ENCODE assay signal across 15 cellular contexts in genomic region chr11:69249641-69250502, GRCh38. TPM values are rescaled to one million over a fixed set of nuclear protein-coding genes. Genes with fewer than 3 reads are reported as not detected.
DNase-seq lines count a peak whose midpoint lies in the region; FAIRE-seq and TF ChIP-seq lines count a peak whose summit lies in the region.
"Had no signal": no experiment of that assay in that cellular context is flagged by ENCODE, and none has a peak within 500 bp of the region (broad histone marks: within the 10 kb centered on the region; RNA-seq: fewer than 3 reads in every experiment).

No MANE protein-coding gene starts in this region.

- no peak overlapping the region for H2BK20ac ChIP-seq in H1 (ENCODE audit: low read length)

- H4K91ac ChIP-seq in H1 (replicated peaks; ENCODE audit: insufficient read length, low read length): peak overlapping the region; percentile 75
- H4K91ac ChIP-seq in mesenchymal stem cell (ENCODE audit: low read length): no peak overlapping the region

- H3K36me3 ChIP-seq in H1 (ENCODE audit: control insufficient read depth in 2 of 4, insufficient read depth in 4 of 4, low read length in 3 of 4): no peaks in the 10 kb centered on the region
- H3K36me3 ChIP-seq in mesenchymal stem cell (ENCODE audit: control insufficient read depth in 1 of 2, insufficient read depth in 2 of 2, low read depth in 1 of 2, low read length in 2 of 2): no peaks in the 10 kb centered on the region
- H3K36me3 ChIP-seq: colonic mucosa, gastroesophageal sphincter, tibial nerve had no signal

- H3K9ac ChIP-seq in H1 (replicated peaks in 1 of 4; ENCODE audit: extremely low read depth in 1 of 4, low read depth in 3 of 4, low read length in 3 of 4) (no peak overlapping the region; a peak in 1 of 7 replicates), mesenchymal stem cell (ENCODE audit: low read length) (no peak overlapping the region)

- H2BK15ac ChIP-seq in H1 (ENCODE audit: low read length): 0 out of 2 replicates have a peak overlapping the region, but pooled peaks have one; percentile 55
- no peak overlapping the region for H2BK15ac ChIP-seq in mesenchymal stem cell (ENCODE audit: low read depth, poor library complexity, severe bottlenecking)

- FAIRE-seq in H1 (lab: Jason Lieb, UNC): peak; percentile 58
- FAIRE-seq: GM18507, HTR-8/SVneo had no signal

- H3K56ac ChIP-seq in H1 (replicated peaks; ENCODE audit: insufficient read length, low read depth, low read length): no peak overlapping the region

- 41% methylated on average over 28 of the region's 28 CpGs; no CpG with 5 or more reads in 1 of the 2 experiments for WGBS in H1 (ENCODE audit: extremely low coverage in 1 of 2, insufficient coverage in 1 of 2, insufficient read length in 1 of 2, insufficient replicate concordance in 2 of 2, low coverage in 1 of 2, low lambda C conversion rate in 2 of 2, missing lambda C conversion rate in 1 of 2), 2 experiments
- WGBS in mesenchymal stem cell: 36% methylated on average over 28 of the region's 28 CpGs

- H4K20me1 ChIP-seq in H1 (replicated peaks in 1 of 2; ENCODE audit: control insufficient read depth in 1 of 2, insufficient read depth in 2 of 2, low read length in 2 of 2): no peaks in the 10 kb centered on the region

- peak overlapping the region; percentile 23 to 49 for H3K4me2 ChIP-seq in H1 (ENCODE audit: insufficient read depth in 1 of 2, low read depth in 2 of 2, low read length in 2 of 2)
- no peak overlapping the region for H3K4me2 ChIP-seq in mesenchymal stem cell (ENCODE audit: low read length, poor library complexity, severe bottlenecking)

- H4K8ac ChIP-seq in H1 (ENCODE audit: extremely low read depth, insufficient read depth, low read length) (peak overlapping the region; percentile 59), mesenchymal stem cell (ENCODE audit: low read length) (no peak overlapping the region)

- H2BK12ac ChIP-seq in H1 (ENCODE audit: low read depth, low read length): peak overlapping the region; percentile 45; the same call in 1 of the 2 replicates
- no peak overlapping the region for H2BK12ac ChIP-seq in mesenchymal stem cell (ENCODE audit: low read length in 2 of 2)

- H2BK5ac ChIP-seq in H1 (ENCODE audit: low read depth, low read length) (0 out of 2 replicates have a peak overlapping the region, but pooled peaks have one; percentile 13), mesenchymal stem cell (ENCODE audit: low read depth, low read length, poor library complexity, severe bottlenecking) (no peak overlapping the region)

- TF ChIP-seq RAD21 in H1 (IDR thresholded peaks at IDR 0.05 in 1 of 2, conservative IDR thresholded peaks at IDR 0.05 in 1 of 2; ENCODE audit: low read depth in 2 of 2, low read length in 2 of 2): no peak

- H2BK120ac ChIP-seq in H1 (replicated peaks; ENCODE audit: low read depth, low read length) (no peak overlapping the region), mesenchymal stem cell (ENCODE audit: low read depth, low read length) (no peak overlapping the region)

- H3K14ac ChIP-seq in H1 (ENCODE audit: insufficient read length) (no peak overlapping the region), mesenchymal stem cell (ENCODE audit: low read length in 2 of 2) (peak overlapping the region in 1 of 2 experiments; percentile 93)

- H2AFZ ChIP-seq in H1 (ENCODE audit: low read length): no peak overlapping the region
- H2AFZ ChIP-seq in mesenchymal stem cell (ENCODE audit: low read depth, low read length): no peak overlapping the region

- peaks cover 0 to 13% (median 8%) of the 10 kb centered on the region in 4 experiments; a peak in 6 of 7 replicates for H3K27me3 ChIP-seq in H1 (replicated peaks in 1 of 4; ENCODE audit: control insufficient read depth in 3 of 4, extremely low read depth in 1 of 4, insufficient read depth in 3 of 4, low read length in 3 of 4)
- H3K27me3 ChIP-seq in mesenchymal stem cell (ENCODE audit: control insufficient read depth in 1 of 2, insufficient read depth in 1 of 2, low read length in 2 of 2): peaks cover 56 to 81% of the 10 kb centered on the region in 2 experiments
- H3K27me3 ChIP-seq: colonic mucosa, tibial nerve had no signal

- POLR2A ChIA-PET in AG04449 (lab: Yijun Ruan, JAX) (interaction anchor here (0.9 kb wide), 1 partner anchor 47 kb away, joined by 3 read pairs; no protein-coding TSS in a partner anchor), H1 (lab: Charles Lee; ENCODE audit: partially characterized antibody) (interaction anchor here (0.6 to 2.2 kb wide), 3 partner anchors 19 to 393 kb away, joined by 3 to 5 read pairs (median 4); no protein-coding TSS in a partner anchor)

- H4K5ac ChIP-seq in H1 (ENCODE audit: insufficient read length, low read depth, low read length): no peak overlapping the region

- H3K79me1 ChIP-seq in H1 (ENCODE audit: low read depth, low read length): no peaks in the 10 kb centered on the region
- no peaks in the 10 kb centered on the region for H3K79me1 ChIP-seq in mesenchymal stem cell (replicated peaks; ENCODE audit: low read length, poor library complexity, severe bottlenecking)

- H3K9me3 ChIP-seq in H1 (ENCODE audit: insufficient read depth in 2 of 2, low read depth in 1 of 2, low read length in 1 of 2): peaks cover 7 to 8% of the 10 kb centered on the region in 2 experiments; a peak in 2 of 4 replicates
- H3K9me3 ChIP-seq in mesenchymal stem cell (ENCODE audit: control insufficient read depth, low read length): peaks cover 22% of the 10 kb centered on the region
- H3K9me3 ChIP-seq: colonic mucosa had no signal

- TF ChIP-seq EP300 in H1 (IDR thresholded peaks at IDR 0.05; ENCODE audit: borderline replicate concordance in 1 of 2, low read depth in 2 of 2, low read length in 2 of 2): no peak

- no peaks in the 10 kb centered on the region for H3K79me2 ChIP-seq in H1 (ENCODE audit: control insufficient read depth in 1 of 2, insufficient read depth in 2 of 2, low read length in 2 of 2)

- H3K27ac ChIP-seq in H1 (ENCODE audit: low read depth, low read length): no peak overlapping the region
- H3K27ac ChIP-seq in mesenchymal stem cell (ENCODE audit: low read length, poor library complexity, severe bottlenecking): no peak overlapping the region
- H3K27ac ChIP-seq: colonic mucosa, gastroesophageal sphincter, tibial nerve had no signal

- H2AK5ac ChIP-seq in H1 (ENCODE audit: low read depth, low read length) (0 out of 2 replicates have a peak overlapping the region, but pooled peaks have one; percentile 24), mesenchymal stem cell (ENCODE audit: low read length, severe bottlenecking) (no peak overlapping the region)

- no peak overlapping the region for H3K18ac ChIP-seq in H1 (ENCODE audit: extremely low read depth, low read length)
- H3K18ac ChIP-seq in mesenchymal stem cell (ENCODE audit: low read depth in 1 of 2, low read length in 2 of 2): no peak overlapping the region

- TF ChIP-seq CTCF in AG04449 (IDR thresholded peaks at IDR 0.05; ENCODE audit: insufficient read depth, low read length, missing control alignments): no peak
- no peak for TF ChIP-seq CTCF in H1 (IDR thresholded peaks at IDR 0.05; ENCODE audit: control extremely low read depth in 1 of 3, insufficient read depth in 1 of 3, low read depth in 1 of 3, low read length in 3 of 3)

- no peak overlapping the region for H3K4me3 ChIP-seq in AG04449 (ENCODE audit: low read depth, low read length)
- no peak overlapping the region for H3K4me3 ChIP-seq in H1 (ENCODE audit: extremely low read depth in 1 of 4, insufficient read depth in 2 of 4, low read depth in 3 of 4, low read length in 4 of 4)
- no peak overlapping the region for H3K4me3 ChIP-seq in mesenchymal stem cell (ENCODE audit: insufficient read depth in 1 of 2, low read depth in 1 of 2, low read length in 2 of 2)
- H3K4me3 ChIP-seq: colonic mucosa, gastroesophageal sphincter, tibial nerve had no signal

- CTCF ChIA-PET in AG04449 (lab: Yijun Ruan, JAX): interaction anchor here (0.7 to 2.0 kb wide), 4 partner anchors 9 to 119 kb away, joined by 3 to 8 read pairs (median 4); no protein-coding TSS in a partner anchor
- CTCF ChIA-PET in H1 (lab: Charles Lee; ENCODE audit: partially characterized antibody): interaction anchor here (0.9 to 3.3 kb wide), 7 partner anchors 9 to 151 kb away, joined by 3 to 12 read pairs (median 6); no protein-coding TSS in a partner anchor

- H3K23me2 ChIP-seq in H1 (ENCODE audit: low read depth, low read length): peaks cover 2% of the 10 kb centered on the region; the same call in 1 of the 2 replicates

- H3K4ac ChIP-seq in H1 (replicated peaks; ENCODE audit: insufficient read length, low read depth, low read length): no peak overlapping the region
- H3K4ac ChIP-seq in mesenchymal stem cell (ENCODE audit: low read depth in 1 of 2, low read length in 2 of 2): no peak overlapping the region

- H3K4me1 ChIP-seq in H1 (replicated peaks in 1 of 4; ENCODE audit: control insufficient read depth in 3 of 4, insufficient read depth in 4 of 4, low read length in 3 of 4) (peaks cover 7 to 17% (median 8%) of the 10 kb centered on the region in 4 experiments), mesenchymal stem cell (ENCODE audit: control insufficient read depth, insufficient read depth, low read depth, low read length) (peaks cover 8% of the 10 kb centered on the region)
- H3K4me1 ChIP-seq: colonic mucosa, gastroesophageal sphincter had no signal

- H3K23ac ChIP-seq in H1 (ENCODE audit: insufficient read length) (no peak overlapping the region), mesenchymal stem cell (ENCODE audit: low read length in 2 of 2) (peak overlapping the region in 1 of 2 experiments; percentile 19)

- no peak for TF ChIP-seq POLR2A in H1 (IDR thresholded peaks at IDR 0.05; ENCODE audit: control extremely low read depth in 1 of 2, low read depth in 2 of 2, low read length in 2 of 2)

- DNase-seq in AG04449 (ENCODE audit: low read depth, low spot score): peak; percentile 23
- peak; percentile 6 for DNase-seq in LHCN-M2 (ENCODE audit: low read depth)
- peak; percentile 13 to 67 for DNase-seq in H1 (ENCODE audit: low read depth in 1 of 2, low spot score in 2 of 2)
- DNase-seq in mesenchymal stem cell: peak; percentile 47
- DNase-seq in effector CD8-positive, alpha-beta T cell (lab: John Stamatoyannopoulos, UW): no peak
- DNase-seq in DMS 273 treated with DMSO at 0.1 percent for 48 hours (lab: John Stamatoyannopoulos, UW): no peak
- no peak for DNase-seq in activated naive CD4-positive, alpha-beta T cell treated with Interleukin-2 at 50 U/mL for 16 hours
- no peak for DNase-seq in stimulated activated CD4-positive, alpha-beta T cell treated with anti-CD3 and anti-CD28 coated beads, Interleukin-4, amount 100 ng/mL, for 4 hours
- DNase-seq: NCI-H1436; NK-92 treated with Interleukin-12 subunit alpha and Interleukin-12 subunit beta, amount 100 ng/mL, for 24 hours had no signal

RNA-seq across cellular contexts. Expression of gene MYEOV, which starts 44.1 kb away (rescaled TPM):
- 11.8 and 21.0 TPM in 2 replicates for total RNA-seq in LHCN-M2 (2014; rRNA removed)
- polyA plus RNA-seq in LHCN-M2 (2012): 36.9 TPM
- total RNA-seq in H1 (2021; fragmentation: NEBNext Ultra II Directional; extraction: Animal tissue kit (Norgen Biotek cat#: 25700)): 0.67 and 0.86 TPM in 2 replicates
- polyA plus RNA-seq in H1 (2011; rRNA removed): 0.44 and 1.0 TPM in 2 replicates
- 0.50 TPM for polyA plus RNA-seq in H1 (2011; cell fraction: cytosol; rRNA removed)
- polyA plus RNA-seq in H1 (2011; cell fraction: nucleus; rRNA removed): 2.3 TPM
- polyA plus RNA-seq in H1 (2012, experiment 1 of 2): 0.47 to 1.2 TPM (median 0.68 TPM) in 3 of 4 replicates, not detected in the other
- 0.20 TPM for polyA plus RNA-seq in H1 (2012, experiment 2 of 2)
- polyA plus RNA-seq in H1 (2013, experiment 1 of 2): 0.36 TPM
- 0.35 TPM for polyA plus RNA-seq in H1 (2013, experiment 2 of 2)
- polyA minus RNA-seq in H1 (2011; rRNA and poly(A)+ RNA removed): 0.16 and 0.24 TPM in 2 replicates
- polyA minus RNA-seq in H1 (2011; cell fraction: cytosol; rRNA and poly(A)+ RNA removed): 0.44 TPM
- 2.0 TPM for polyA minus RNA-seq in H1 (2011; cell fraction: nucleus; rRNA and poly(A)+ RNA removed)
- polyA plus RNA-seq in mesenchymal stem cell (2013, experiment 1 of 2): 2.5 TPM
- 4.8 TPM for polyA plus RNA-seq in mesenchymal stem cell (2013, experiment 2 of 2)
- total RNA-seq: gastroesophageal sphincter had no signal

Comparison
In these comparisons a context has a peak if more than half of its experiments do, and no peak if none do; other contexts are left out.
1. DNase-seq: peak in AG04449 (single experiment), LHCN-M2 (single experiment), H1 (2 of 2) and mesenchymal stem cell (single experiment); none in effector CD8-positive, alpha-beta T cell (single experiment), DMS 273 treated with DMSO at 0.1 percent for 48 hours (single experiment), activated naive CD4-positive, alpha-beta T cell treated with Interleukin-2 at 50 U/mL for 16 hours (single experiment) and stimulated activated CD4-positive, alpha-beta T cell treated with anti-CD3 and anti-CD28 coated beads, Interleukin-4, amount 100 ng/mL, for 4 hours (0 of 2).